In the genomic region with DNA sequence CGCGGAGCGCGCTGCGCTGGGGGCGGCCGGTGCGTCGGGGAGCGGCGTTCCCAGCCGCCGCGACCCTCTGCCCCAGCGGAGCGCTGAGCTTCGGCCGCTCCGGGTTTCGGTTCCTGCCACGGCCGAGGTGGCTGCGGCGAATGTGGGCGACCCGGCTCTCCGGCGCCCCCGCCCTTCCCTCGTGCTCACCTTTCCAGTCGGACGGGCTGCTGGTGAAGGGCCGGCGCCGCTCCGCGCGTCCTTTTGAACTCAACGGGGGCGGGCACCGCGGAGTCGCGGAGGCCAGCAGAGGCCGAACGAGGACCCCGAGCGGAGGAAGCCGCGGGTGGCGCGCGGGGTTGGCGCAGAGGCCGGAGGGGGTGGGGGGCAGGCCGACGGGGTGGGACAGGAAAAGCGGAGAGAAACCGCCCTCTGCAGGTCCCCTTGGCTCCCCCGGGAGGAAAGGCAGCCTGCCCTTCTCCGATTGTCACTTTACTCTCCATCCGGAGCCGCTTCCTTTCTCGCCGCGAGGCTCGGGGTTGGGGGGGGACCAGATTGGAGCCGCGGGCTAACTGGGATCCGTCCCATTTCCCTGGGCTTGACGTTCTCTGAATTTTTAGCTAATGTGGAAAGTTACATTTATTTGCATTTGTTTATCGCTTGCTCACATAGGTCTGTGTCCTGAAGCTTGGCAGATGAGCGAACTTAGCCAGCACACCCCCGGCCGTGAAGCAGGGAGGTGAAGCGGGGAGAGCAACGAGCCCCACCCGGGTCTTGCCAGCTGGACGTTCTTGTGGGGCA, we compare ENCODE assay signal across 8 cellular contexts. TPM values are rescaled to one million over a fixed set of nuclear protein-coding genes. Genes with fewer than 3 reads are reported as not detected.
DNase-seq lines count a peak whose midpoint lies in the region; ATAC-seq and TF ChIP-seq lines count a peak whose summit lies in the region.

A gene with protein sequence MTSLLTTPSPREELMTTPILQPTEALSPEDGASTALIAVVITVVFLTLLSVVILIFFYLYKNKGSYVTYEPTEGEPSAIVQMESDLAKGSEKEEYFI (minus strand): TSS at position 349 of the 780 bp plus-strand sequence. CDS start 1,137 bp downstream, outside the sequence.

- WGBS in GM23248 (ENCODE audit: low coverage in 1 of 2, low lambda C conversion rate in 2 of 2, missing lambda C conversion rate in 2 of 2), 2 experiments = 1 to 3% methylated on average over 48 to 64 of the region's 79 CpGs

- H3K27me3 ChIP-seq in GM23248 (replicated peaks; ENCODE audit: insufficient read depth) (no peaks in the 10 kb centered on the region), left lung (peaks cover 0 to 26% of the 10 kb centered on the region in 2 donors)

- H2AFZ ChIP-seq in GM23248 = peak within 1 kb of the TSS; percentile 89

- DNase-seq in GM23248 (peak; percentile 66), M059J (ENCODE audit: low read depth) (peak; percentile 60), activated B cell treated with CpG ODN at 0.5 μM for 24 hours (peak; percentile 69), coronary artery (ENCODE audit: low spot score) (no peak), left lung (peak; percentile 82 to 94), GM19240 (ENCODE audit: insufficient read length, low spot score) (no peak)
- DNase-seq in stimulated activated CD8-positive, alpha-beta memory T cell treated with anti-CD3 and anti-CD28 coated beads, Interleukin-15, amount 100 ng/mL, for 1 hour (ENCODE audit: low read depth) = peak; percentile 11

- POLR2A ChIA-PET in activated B cell treated with CpG ODN at 0.5 μM for 24 hours (lab: Charles Lee) = interaction anchor here (0.6 to 2.7 kb wide), 17 partner anchors 21 to 505 kb away, joined by 3 to 26 read pairs (median 4); a partner anchor contains a TSS

- peak within 1 kb of the TSS; percentile 80 for H3K27ac Mint-ChIP-seq in activated B cell treated with CpG ODN at 0.5 μM for 24 hours

- ATAC-seq in activated B cell treated with CpG ODN at 0.5 μM for 24 hours (ENCODE audit: low read depth) (peak; percentile 73), left lung (peak; percentile 85)

- H3K27me3 Mint-ChIP-seq in activated B cell treated with CpG ODN at 0.5 μM for 24 hours = no peaks in the 10 kb centered on the region

- H3K4me3 ChIP-seq in GM23248 (peak within 1 kb of the TSS; percentile 78), coronary artery (peak within 1 kb of the TSS; percentile 83), left lung (peak within 1 kb of the TSS; percentile 70 to 71)

- H3K9me3 Mint-ChIP-seq in activated B cell treated with CpG ODN at 0.5 μM for 24 hours = no peaks in the 10 kb centered on the region

- in situ Hi-C loops in GM23248 (cut with MboI) = no loop called here

- intact Hi-C loops in activated B cell treated with CpG ODN at 0.5 μM for 24 hours (cut with micrococcal nuclease) (loop anchor here (1.0 to 2.0 kb wide), 3 partner anchors 11 to 53 kb away; a partner anchor contains a TSS), left lung (cut with DNase I) (loop anchor here in 1 of 2 donors (10.0 kb wide), 1 partner anchor 75 kb away; a partner anchor contains a TSS)

- no peak for TF ChIP-seq CTCF in activated B cell treated with CpG ODN at 0.5 μM for 24 hours (IDR thresholded peaks at IDR 0.05)
- TF ChIP-seq CTCF in coronary artery (IDR thresholded peaks at IDR 0.05) = no peak
- no peak for TF ChIP-seq CTCF in left lung (IDR thresholded peaks at IDR 0.05)

- H3F3A ChIP-seq in GM23248 (ENCODE audit: insufficient read depth) = peaks cover 4% of the 10 kb centered on the region; the same call in 1 of the 2 replicates

- H3K9ac ChIP-seq in ES-I3 (ENCODE audit: low read depth, low read length) = peak within 1 kb of the TSS; percentile 79
- peak within 1 kb of the TSS; percentile 82 for H3K9ac ChIP-seq in GM23248

- CTCF ChIA-PET in activated B cell treated with CpG ODN at 0.5 μM for 24 hours (lab: Charles Lee) = interaction anchor here (0.8 to 2.7 kb wide), 10 partner anchors 8 to 79 kb away, joined by 3 to 53 read pairs (median 4); a partner anchor contains a TSS

- peak within 1 kb of the TSS; percentile 92 for H3K4me2 ChIP-seq in GM23248 (ENCODE audit: unreplicated experiment)

- H3K9me2 ChIP-seq in GM23248 (ENCODE audit: insufficient read depth) = no peaks in the 10 kb centered on the region

- H3K4me1 Mint-ChIP-seq in activated B cell treated with CpG ODN at 0.5 μM for 24 hours = peaks cover 27% of the 10 kb centered on the region

- H3K4me3 Mint-ChIP-seq in activated B cell treated with CpG ODN at 0.5 μM for 24 hours = peak within 1 kb of the TSS; percentile 89

- H3K79me2 ChIP-seq in GM23248 (ENCODE audit: insufficient read depth) = peaks cover 40% of the 10 kb centered on the region

- no peaks in the 10 kb centered on the region for H3K36me3 ChIP-seq in ES-I3 (ENCODE audit: insufficient read depth, low read length)
- no peaks in the 10 kb centered on the region for H3K36me3 ChIP-seq in GM23248 (ENCODE audit: low read depth)
- H3K36me3 ChIP-seq in left lung = no peaks in the 10 kb centered on the region

- H3K4me1 ChIP-seq in ES-I3 (ENCODE audit: insufficient read depth, low read length) = peaks cover 11% of the 10 kb centered on the region
- H3K4me1 ChIP-seq in GM23248 (ENCODE audit: insufficient read depth) = peaks cover 14% of the 10 kb centered on the region
- H3K4me1 ChIP-seq in left lung = peaks cover 5 to 24% of the 10 kb centered on the region in 2 donors

- H3K27ac ChIP-seq in GM23248 = peak within 1 kb of the TSS; percentile 78
- H3K27ac ChIP-seq in coronary artery = peak within 1 kb of the TSS; percentile 53 to 59
- peak within 1 kb of the TSS; percentile 79 to 86 for H3K27ac ChIP-seq in left lung

- H4K20me1 ChIP-seq in GM23248 (ENCODE audit: insufficient read depth) = no peaks in the 10 kb centered on the region

- peaks cover 13% of the 10 kb centered on the region for H3K36me3 Mint-ChIP-seq in activated B cell treated with CpG ODN at 0.5 μM for 24 hours (ENCODE audit: low read depth)

- H3K9me3 ChIP-seq in ES-I3 (ENCODE audit: control insufficient read depth, insufficient read depth, low read length) = no peaks in the 10 kb centered on the region
- H3K9me3 ChIP-seq in GM23248 (ENCODE audit: low read depth) = no peaks in the 10 kb centered on the region
- no peaks in the 10 kb centered on the region for H3K9me3 ChIP-seq in left lung

RNA-seq across cellular contexts. Expression of the gene that starts here (rescaled TPM):
- total RNA-seq in GM23248 (2014; rRNA removed; shearing (Covaris generic)) = 18.2 and 18.8 TPM in 2 replicates
- 35.0 and 41.0 TPM in 2 replicates for polyA plus RNA-seq in GM23248 (2016; fragmentation: Nextera tagmentation; extraction: Ambion mirVana)
- total RNA-seq in M059J (2014; rRNA removed; shearing (Covaris generic)) = 15.8 and 17.8 TPM in 2 replicates
- total RNA-seq in activated B cell treated with CpG ODN at 0.5 μM for 24 hours (11.4 and 11.5 TPM in 2 replicates), left lung (10 to 100 TPM; 24.1 to 35.6 TPM)

Comparison
In these comparisons a context has a peak if more than half of its experiments do, and no peak if none do; other contexts are left out.
1. DNase-seq: peak in GM23248 (single experiment), M059J (single experiment), activated B cell treated with CpG ODN at 0.5 μM for 24 hours (single experiment), left lung (2 of 2) and stimulated activated CD8-positive, alpha-beta memory T cell treated with anti-CD3 and anti-CD28 coated beads, Interleukin-15, amount 100 ng/mL, for 1 hour (single experiment); none in coronary artery (single experiment) and GM19240 (single experiment).
2. Peak in every context shown above with its lines, with median percentiles within 50 percentile points of each other: H3K27ac ChIP-seq and H3K4me3 ChIP-seq.